7 cellular contexts compared by ENCODE assay signal in the genomic region with DNA sequence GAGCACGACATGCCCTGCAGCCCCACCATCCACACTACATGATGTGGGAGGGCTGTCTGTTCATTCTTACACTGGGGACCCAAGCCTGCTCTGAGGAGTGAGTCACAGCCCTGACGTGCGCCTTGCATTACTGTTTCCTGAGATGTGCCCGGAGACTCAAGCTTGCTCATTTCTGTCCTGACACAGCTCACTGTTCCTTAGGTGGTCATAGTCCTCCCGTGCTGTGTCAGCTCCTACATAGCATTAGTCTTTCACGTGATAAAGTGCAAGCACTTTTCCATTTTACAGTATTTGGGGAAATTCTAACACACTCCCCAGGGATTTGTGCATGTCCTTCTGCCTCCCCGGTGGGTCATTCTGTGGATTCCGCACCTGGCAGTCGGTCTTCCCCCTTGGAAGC. TPM values are rescaled to one million over a fixed set of nuclear protein-coding genes. Genes with fewer than 3 reads are reported as not detected.
A peak's percentile ranks its signal among the peaks of the same experiment; 100 is the strongest.
DNase-seq lines count a peak whose midpoint lies in the region; ATAC-seq, FAIRE-seq and TF ChIP-seq lines count a peak whose summit lies in the region.

No MANE protein-coding gene starts in this region.

- DNase-seq in GM18507 (ENCODE audit: extremely low spot score, insufficient read length, low read depth), result peak; percentile 22
- DNase-seq in HT1080 (ENCODE audit: low read depth), result peak; percentile 80
- peak; percentile 16 for DNase-seq in kidney glomerular epithelial cell (lab: John Stamatoyannopoulos, UW)
- DNase-seq in NCI-H2171 (lab: John Stamatoyannopoulos, UW), result no peak
- no peak for DNase-seq in cerebellum (ENCODE audit: low spot score)
- DNase-seq in BE2C, result no peak

- ATAC-seq in GM21576 (IDR thresholded peaks at IDR 0.05; ENCODE audit: unreplicated experiment), result peak; percentile 58

- no peaks in the 10 kb centered on the region for H3K36me3 ChIP-seq in BE2C

- peak; percentile 64 for FAIRE-seq in GM18507 (lab: Jason Lieb, UNC)

- no peaks in the 10 kb centered on the region for H3K27me3 ChIP-seq in BE2C

- no peaks in the 10 kb centered on the region for H3K9me3 ChIP-seq in BE2C

- no peak overlapping the region for H3K4me3 ChIP-seq in BE2C (ENCODE audit: low read depth, low read length)

- no peaks in the 10 kb centered on the region for H3K4me1 ChIP-seq in BE2C

- no peak for TF ChIP-seq CTCF in BE2C (IDR thresholded peaks at IDR 0.05; ENCODE audit: low read depth, low read length)

RNA-seq across cellular contexts. Expression of gene TRIM43B, which starts 46.2 kb away (rescaled TPM):
- total RNA-seq in HT1080 (2014; rRNA removed; shearing (Covaris generic)), result not detected in 2 replicates
- not detected in 2 replicates for polyA plus RNA-seq in HT1080 (2015; cell fraction: cytosol; rRNA removed)
- polyA plus RNA-seq in HT1080 (2015; cell fraction: nucleus; rRNA removed), result not detected in 2 replicates
- total RNA-seq in cerebellum, result 0.36 TPM
- polyA plus RNA-seq in BE2C (2012; ENCODE audit: insufficient read depth, insufficient read length, low read depth), result not detected

Comparison
In these comparisons a context has a peak if more than half of its experiments do, and no peak if none do; other contexts are left out.
1. DNase-seq: peak in GM18507 (single experiment), HT1080 (single experiment) and kidney glomerular epithelial cell (single experiment); none in NCI-H2171 (single experiment), cerebellum (single experiment) and BE2C (single experiment).